In the genomic region with DNA sequence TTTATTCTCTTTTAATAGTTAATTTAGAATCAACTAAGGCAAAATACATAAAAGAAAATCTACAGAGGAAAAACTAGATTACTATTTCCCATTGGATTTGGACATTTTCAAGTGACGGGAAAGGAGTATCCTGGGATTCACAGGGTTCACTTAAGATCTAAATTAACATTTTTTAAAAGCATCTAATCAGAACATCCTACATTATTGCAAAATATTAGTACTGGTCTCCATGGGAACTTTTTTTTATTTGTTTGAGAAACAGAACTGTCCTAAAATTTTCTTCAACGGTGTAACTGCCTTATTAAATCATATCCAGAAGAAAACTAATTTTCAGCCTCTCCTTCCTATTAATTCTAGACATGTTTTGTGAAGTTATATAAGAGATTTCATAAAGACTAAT, we compare ENCODE assay signal across 1 cellular context.
TF ChIP-seq lines count a peak whose summit lies in the region.

No MANE protein-coding gene starts in this region.

TF ChIP-seq in IMR-90, 13 proteins besides CTCF, POLR2A, EP300 and RAD21:
- no peak for TF ChIP-seq BHLHE40 (IDR thresholded peaks at IDR 0.05; ENCODE audit: low read depth, low read length)
- TF ChIP-seq NFE2L2 (IDR thresholded peaks at IDR 0.05; ENCODE audit: low read depth, low read length): no peak
- TF ChIP-seq CEBPB (IDR thresholded peaks at IDR 0.05; ENCODE audit: low read depth, low read length): no peak
- TF ChIP-seq ELK1 (IDR thresholded peaks at IDR 0.05; ENCODE audit: borderline replicate concordance, low read depth, low read length): no peak
- TF ChIP-seq FOS (IDR thresholded peaks at IDR 0.05; ENCODE audit: low read depth, low read length): no peak
